31 cellular contexts compared by ENCODE assay signal in genomic region chr22:40473703-40474102, GRCh38.
"Had no signal": no experiment of that assay in that cellular context is flagged by ENCODE, and none has a peak within 500 bp of the region (broad histone marks: within the 10 kb centered on the region; RNA-seq: fewer than 3 reads in every experiment).

No MANE protein-coding gene starts in this region.

- H3K27ac Mint-ChIP-seq: activated B cell treated with CpG ODN at 0.5 μM for 24 hours; activated CD4-positive, alpha-beta T cell treated with anti-CD3 and anti-CD28 coated beads, Interleukin-2, amount 10 ng/mL, durations not matched to agents 24 days and 14 days; activated naive CD4-positive, alpha-beta T cell treated with anti-CD3 and anti-CD28 coated beads, Interleukin-2, amount 50 U/mL, for 24 hours; activated naive CD8-positive, alpha-beta T cell treated with anti-CD3 and anti-CD28 coated beads, Interleukin-2, amount 50 U/mL, for 24 hours; activated T-helper 2 cell treated with anti-CD3 and anti-CD28 coated beads, Interferon-gamma antibody, Interleukin-2, Interleukin-4, amounts not matched to agents 10 μg/mL and 5 μg/mL and 100 μg/mL, durations not matched to agents 14 hours and 24 hours and 36 hours; brain had no signal

- H3K27me3 Mint-ChIP-seq: activated B cell treated with CpG ODN at 0.5 μM for 24 hours; activated CD4-positive, alpha-beta T cell treated with anti-CD3 and anti-CD28 coated beads, Interleukin-2, amount 10 ng/mL, durations not matched to agents 24 days and 14 days; activated naive CD4-positive, alpha-beta T cell treated with anti-CD3 and anti-CD28 coated beads, Interleukin-2, amount 50 U/mL, for 24 hours; activated naive CD8-positive, alpha-beta T cell treated with anti-CD3 and anti-CD28 coated beads, Interleukin-2, amount 50 U/mL, for 24 hours; brain had no signal

- H3K4me3 Mint-ChIP-seq: activated B cell treated with CpG ODN at 0.5 μM for 24 hours; activated CD4-positive, alpha-beta T cell treated with anti-CD3 and anti-CD28 coated beads, Interleukin-2, amount 10 ng/mL, durations not matched to agents 24 days and 14 days; activated naive CD4-positive, alpha-beta T cell treated with anti-CD3 and anti-CD28 coated beads, Interleukin-2, amount 50 U/mL, for 24 hours; activated naive CD8-positive, alpha-beta T cell treated with anti-CD3 and anti-CD28 coated beads, Interleukin-2, amount 50 U/mL, for 24 hours; brain had no signal

- DNase-seq: activated B cell treated with CpG ODN at 0.5 μM for 24 hours; activated CD4-positive, alpha-beta T cell treated with anti-CD3 and anti-CD28 coated beads, Interleukin-2, amount 10 ng/mL, durations not matched to agents 24 days and 14 days; activated CD4-positive, alpha-beta T cell treated with anti-CD3 and anti-CD28 coated beads, Interleukin-2, amount 50 U/mL, for 4 hours; activated CD4-positive, CD25-positive, alpha-beta regulatory T cell treated with anti-CD3 and anti-CD28 coated beads, Interleukin-2, amount 50 U/mL, for 72 hours; activated CD8-positive, alpha-beta memory T cell treated with anti-CD3 and anti-CD28 coated beads, Interleukin-2, amount 50 U/mL, for 4 hours; activated gamma-delta T cell; activated naive CD4-positive, alpha-beta T cell treated with Interleukin-2 at 50 U/mL for 16 hours; activated naive CD8-positive, alpha-beta T cell treated with anti-CD3 and anti-CD28 coated beads, Interleukin-2, amount 50 U/mL, for 24 hours; activated T-cell treated with anti-CD3 and anti-CD28 coated beads, Interleukin-2, amount 50 U/mL, for 48 hours; anterior cingulate cortex; caudate nucleus; cerebellar nuclear complex; Karpas-422; NCI-H1105; NCI-H1417 treated with DMSO at 0.1 percent for 48 hours; NCI-H1694; NCI-H1930; NCI-H2081 treated with DMSO at 0.1 percent for 48 hours; NCI-H510A; NCI-H526; NCI-H748 treated with DMSO at 0.1 percent for 48 hours; NK-92 treated with Interleukin-12 subunit alpha and Interleukin-12 subunit beta, amount 100 ng/mL, for 24 hours; PC-9; SW 1271; T-helper 9 cell had no signal

- FAIRE-seq: bronchial epithelial cell, RCC 7860 had no signal

- H3K36me3 Mint-ChIP-seq: brain had no signal

- ATAC-seq: activated naive CD8-positive, alpha-beta T cell treated with anti-CD3 and anti-CD28 coated beads, Interleukin-2, amount 50 U/mL, for 24 hours; Right ventricle myocardium inferior had no signal

- H3K9me3 Mint-ChIP-seq: activated B cell treated with CpG ODN at 0.5 μM for 24 hours; activated CD4-positive, alpha-beta T cell treated with anti-CD3 and anti-CD28 coated beads, Interleukin-2, amount 10 ng/mL, durations not matched to agents 24 days and 14 days; activated naive CD4-positive, alpha-beta T cell treated with anti-CD3 and anti-CD28 coated beads, Interleukin-2, amount 50 U/mL, for 24 hours; activated naive CD8-positive, alpha-beta T cell treated with anti-CD3 and anti-CD28 coated beads, Interleukin-2, amount 50 U/mL, for 24 hours; activated T-helper 2 cell treated with anti-CD3 and anti-CD28 coated beads, Interferon-gamma antibody, Interleukin-2, Interleukin-4, amounts not matched to agents 10 μg/mL and 5 μg/mL and 100 μg/mL, durations not matched to agents 14 hours and 24 hours and 36 hours; brain had no signal
